22 cellular contexts compared by ENCODE assay signal in the genomic region with DNA sequence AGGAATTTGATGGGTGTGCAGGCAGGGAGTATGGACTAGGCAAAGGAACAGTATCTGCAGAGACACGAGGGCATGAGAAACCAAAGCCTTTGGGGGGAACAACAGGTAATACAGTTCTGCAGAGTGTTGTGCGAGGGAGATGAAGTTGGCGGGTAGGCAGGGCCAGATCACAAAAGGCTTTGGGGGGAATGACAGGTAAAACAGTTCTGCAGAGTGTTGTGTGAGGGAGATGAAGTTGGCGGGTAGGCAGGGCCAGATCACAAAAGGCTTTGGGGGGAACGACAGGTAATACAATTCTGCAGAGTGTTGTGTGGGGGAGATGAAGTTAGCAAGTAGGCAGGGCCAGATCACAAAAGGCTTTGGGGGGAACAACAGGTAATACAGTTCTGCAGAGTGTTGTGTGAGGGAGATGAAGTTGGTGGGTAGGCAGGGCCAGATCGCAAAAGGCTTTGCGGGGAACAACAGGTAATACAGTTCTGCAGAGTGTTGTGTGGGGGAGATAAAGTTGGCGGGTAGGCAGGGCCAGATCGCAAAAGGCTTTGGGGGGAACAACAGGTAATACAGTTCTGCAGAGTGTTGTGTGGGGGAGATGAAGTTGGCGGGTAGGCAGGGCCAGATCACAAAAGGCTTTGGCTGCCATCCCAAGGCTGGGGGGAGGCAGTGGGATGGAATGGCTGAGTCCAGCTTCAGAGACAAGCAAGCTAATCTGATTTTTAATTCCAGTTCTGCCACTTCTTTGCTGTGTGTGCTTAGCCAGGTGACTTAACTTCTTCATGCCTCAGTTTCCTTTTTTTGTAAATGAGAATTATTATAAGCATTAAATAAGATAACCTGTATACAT. TPM values are rescaled to one million over a fixed set of nuclear protein-coding genes. Genes with fewer than 3 reads are reported as not detected.
DNase-seq lines count a peak whose midpoint lies in the region; ATAC-seq and TF ChIP-seq lines count a peak whose summit lies in the region.
"Had no signal": no experiment of that assay in that cellular context is flagged by ENCODE, and none has a peak within 500 bp of the region (broad histone marks: within the 10 kb centered on the region; RNA-seq: fewer than 3 reads in every experiment).

No MANE protein-coding gene starts in this region.

- no peak for ATAC-seq in activated T-helper 17 cell treated with anti-CD3 and anti-CD28 coated beads, Interleukin-2, amount 50 U/mL, for 72 hours (replicated peaks)
- no peak for ATAC-seq in HG03439 (IDR thresholded peaks at IDR 0.05; ENCODE audit: unreplicated experiment)
- ATAC-seq: GM12878 had no signal

- H3K36me3 ChIP-seq in HEK293 (ENCODE audit: control insufficient read depth in 2 of 2, insufficient read depth in 1 of 2, low read length in 2 of 2) (no peaks in the 10 kb centered on the region), neural progenitor cell (no peaks in the 10 kb centered on the region)
- H3K36me3 ChIP-seq: BE2C had no signal

- DNase-seq in neural progenitor cell (ENCODE audit: low spot score), result no peak
- DNase-seq in stimulated activated CD4-positive, alpha-beta T cell treated with anti-CD3 and anti-CD28 coated beads, Interleukin-2, amount 100 ng/mL, for 48 hours, result no peak
- DNase-seq in 8988T, result no peak
- DNase-seq: ACHN; BE2C; C1 segment of cervical spinal cord; CD4-positive, CD25-positive, alpha-beta regulatory T cell; CD8-positive, alpha-beta memory T cell; COR-L47; DMS 273 treated with DMSO at 0.1 percent for 48 hours; DMS53; DND-41; EL; HCEC 1CT; HFFc6 had no signal

- no peaks in the 10 kb centered on the region for H3F3A ChIP-seq in neural progenitor cell (ENCODE audit: low read depth)

- H3K4me1 ChIP-seq in HEK293 (ENCODE audit: control insufficient read depth, insufficient read depth, low read length) (no peaks in the 10 kb centered on the region), neural progenitor cell (peaks cover 4% of the 10 kb centered on the region)

- no peaks in the 10 kb centered on the region for H3K27me3 ChIP-seq in neural progenitor cell
- H3K27me3 ChIP-seq: BE2C had no signal

- H3K4me3 Mint-ChIP-seq in activated T-helper 17 cell treated with anti-CD3 and anti-CD28 coated beads, Interleukin-2, amount 50 U/mL, for 72 hours, result no peak overlapping the region
- no peak overlapping the region for H3K4me3 Mint-ChIP-seq in neural progenitor cell
- H3K4me3 Mint-ChIP-seq: CD4-positive, CD25-positive, alpha-beta regulatory T cell; CD8-positive, alpha-beta memory T cell; HFFc6 had no signal

- H3K27me3 Mint-ChIP-seq in activated T-helper 17 cell treated with anti-CD3 and anti-CD28 coated beads, Interleukin-2, amount 50 U/mL, for 72 hours, result peaks cover 38% of the 10 kb centered on the region
- peaks cover 7% of the 10 kb centered on the region for H3K27me3 Mint-ChIP-seq in neural progenitor cell (ENCODE audit: insufficient read depth, low read depth)

- H3K9me3 Mint-ChIP-seq in activated T-helper 17 cell treated with anti-CD3 and anti-CD28 coated beads, Interleukin-2, amount 50 U/mL, for 72 hours, result no peaks in the 10 kb centered on the region
- H3K9me3 Mint-ChIP-seq in neural progenitor cell, result no peaks in the 10 kb centered on the region
- H3K9me3 Mint-ChIP-seq: CD8-positive, alpha-beta memory T cell; HFFc6 had no signal

- H3K79me2 ChIP-seq in neural progenitor cell (ENCODE audit: low read depth), result no peaks in the 10 kb centered on the region

- H3K4me3 ChIP-seq in HEK293 (ENCODE audit: low read depth, low read length), result no peak overlapping the region
- no peak overlapping the region for H3K4me3 ChIP-seq in neural progenitor cell
- H3K4me3 ChIP-seq: GM12878 had no signal

- no peaks in the 10 kb centered on the region for H3K9me3 ChIP-seq in HEK293 (ENCODE audit: control insufficient read depth, insufficient read depth, low read depth, low read length)
- H3K9me3 ChIP-seq in neural progenitor cell (ENCODE audit: low read depth), result no peaks in the 10 kb centered on the region
- H3K9me3 ChIP-seq: BE2C had no signal

- TF ChIP-seq CTCF in HEK293 (tag by site-specific recombination; IDR thresholded peaks at IDR 0.05) (no peak), neural progenitor cell (IDR thresholded peaks at IDR 0.05) (no peak)

- CTCF ChIA-PET in HEK293 (lab: Yijun Ruan, JAX), result no interaction called here

- H3K4me1 Mint-ChIP-seq in activated T-helper 17 cell treated with anti-CD3 and anti-CD28 coated beads, Interleukin-2, amount 50 U/mL, for 72 hours, result no peaks in the 10 kb centered on the region
- H3K4me1 Mint-ChIP-seq in neural progenitor cell, result peaks cover 8% of the 10 kb centered on the region
- H3K4me1 Mint-ChIP-seq: CD4-positive, CD25-positive, alpha-beta regulatory T cell; CD8-positive, alpha-beta memory T cell had no signal

- no peak overlapping the region for H3K9ac ChIP-seq in neural progenitor cell

- H3K27ac Mint-ChIP-seq in activated T-helper 17 cell treated with anti-CD3 and anti-CD28 coated beads, Interleukin-2, amount 50 U/mL, for 72 hours, result peak overlapping the region; percentile 15
- no peak overlapping the region for H3K27ac Mint-ChIP-seq in neural progenitor cell
- H3K27ac Mint-ChIP-seq: CD4-positive, CD25-positive, alpha-beta regulatory T cell; HFFc6 had no signal

- POLR2A ChIA-PET in HEK293 (lab: Yijun Ruan, JAX), result no interaction called here

- H3K36me3 Mint-ChIP-seq in activated T-helper 17 cell treated with anti-CD3 and anti-CD28 coated beads, Interleukin-2, amount 50 U/mL, for 72 hours (ENCODE audit: low read depth), result no peaks in the 10 kb centered on the region
- no peaks in the 10 kb centered on the region for H3K36me3 Mint-ChIP-seq in neural progenitor cell
- H3K36me3 Mint-ChIP-seq: CD4-positive, CD25-positive, alpha-beta regulatory T cell; CD8-positive, alpha-beta memory T cell had no signal

- H4K20me1 ChIP-seq in neural progenitor cell (ENCODE audit: low read depth), result no peaks in the 10 kb centered on the region

- H3K4me2 ChIP-seq in neural progenitor cell, result peak overlapping the region; percentile 13

- H3K27ac ChIP-seq in HEK293 (ENCODE audit: extremely low read depth, low read depth, low read length) (no peak overlapping the region), neural progenitor cell (no peak overlapping the region)
- H3K27ac ChIP-seq: HL-60 had no signal

- peak overlapping the region; percentile 10 for H2AFZ ChIP-seq in neural progenitor cell (replicated peaks)

TF ChIP-seq in HEK293, 187 proteins besides CTCF, POLR2A, EP300 and RAD21:
- no peak for TF ChIP-seq ZNF37A (tag by site-specific recombination; IDR thresholded peaks at IDR 0.05)
- TF ChIP-seq SCRT1 (tag by site-specific recombination; IDR thresholded peaks at IDR 0.05; ENCODE audit: borderline replicate concordance), result peak; percentile 92
- TF ChIP-seq EGR2 (tag by site-specific recombination; IDR thresholded peaks at IDR 0.05; ENCODE audit: low read depth), result 0 out of 2 replicates have a peak, but pooled peaks have one; percentile 30
- TF ChIP-seq, protein P1, sequence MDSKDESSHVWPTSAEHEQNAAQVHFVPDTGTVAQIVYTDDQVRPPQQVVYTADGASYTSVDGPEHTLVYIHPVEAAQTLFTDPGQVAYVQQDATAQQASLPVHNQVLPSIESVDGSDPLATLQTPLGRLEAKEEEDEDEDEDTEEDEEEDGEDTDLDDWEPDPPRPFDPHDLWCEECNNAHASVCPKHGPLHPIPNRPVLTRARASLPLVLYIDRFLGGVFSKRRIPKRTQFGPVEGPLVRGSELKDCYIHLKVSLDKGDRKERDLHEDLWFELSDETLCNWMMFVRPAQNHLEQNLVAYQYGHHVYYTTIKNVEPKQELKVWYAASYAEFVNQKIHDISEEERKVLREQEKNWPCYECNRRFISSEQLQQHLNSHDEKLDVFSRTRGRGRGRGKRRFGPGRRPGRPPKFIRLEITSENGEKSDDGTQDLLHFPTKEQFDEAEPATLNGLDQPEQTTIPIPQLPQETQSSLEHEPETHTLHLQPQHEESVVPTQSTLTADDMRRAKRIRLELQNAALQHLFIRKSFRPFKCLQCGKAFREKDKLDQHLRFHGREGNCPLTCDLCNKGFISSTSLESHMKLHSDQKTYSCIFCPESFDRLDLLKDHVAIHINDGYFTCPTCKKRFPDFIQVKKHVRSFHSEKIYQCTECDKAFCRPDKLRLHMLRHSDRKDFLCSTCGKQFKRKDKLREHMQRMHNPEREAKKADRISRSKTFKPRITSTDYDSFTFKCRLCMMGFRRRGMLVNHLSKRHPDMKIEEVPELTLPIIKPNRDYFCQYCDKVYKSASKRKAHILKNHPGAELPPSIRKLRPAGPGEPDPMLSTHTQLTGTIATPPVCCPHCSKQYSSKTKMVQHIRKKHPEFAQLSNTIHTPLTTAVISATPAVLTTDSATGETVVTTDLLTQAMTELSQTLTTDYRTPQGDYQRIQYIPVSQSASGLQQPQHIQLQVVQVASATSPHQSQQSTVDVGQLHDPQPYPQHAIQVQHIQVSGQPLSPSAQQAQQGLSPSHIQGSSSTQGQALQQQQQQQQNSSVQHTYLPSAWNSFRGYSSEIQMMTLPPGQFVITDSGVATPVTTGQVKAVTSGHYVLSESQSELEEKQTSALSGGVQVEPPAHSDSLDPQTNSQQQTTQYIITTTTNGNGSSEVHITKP (tag by site-specific recombination; IDR thresholded peaks at IDR 0.05), result no peak

RNA-seq across cellular contexts. Expression of a gene that starts 33.0 kb away (rescaled TPM):
- total RNA-seq in activated T-helper 17 cell treated with anti-CD3 and anti-CD28 coated beads, Interleukin-2, amount 50 U/mL, for 72 hours, result not detected
- total RNA-seq in neural progenitor cell (ENCODE audit: low replicate concordance), result not detected in 2 replicates
- total RNA-seq: CD4-positive, CD25-positive, alpha-beta regulatory T cell; CD8-positive, alpha-beta memory T cell; G401; HFFc6; HT1080 had no signal
